Comparison of ENCODE assay signal across 8 cellular contexts in genomic region chr19:42246869-42247630, GRCh38. TPM values are rescaled to one million over a fixed set of nuclear protein-coding genes. Genes with fewer than 3 reads are reported as not detected.
DNase-seq lines count a peak whose midpoint lies in the region; ATAC-seq and TF ChIP-seq lines count a peak whose summit lies in the region.
"Had no signal": no experiment of that assay in that cellular context is flagged by ENCODE, and none has a peak within 500 bp of the region (broad histone marks: within the 10 kb centered on the region; RNA-seq: fewer than 3 reads in every experiment).

No MANE protein-coding gene starts in this region.

- DNase-seq in stimulated activated naive CD8-positive, alpha-beta T cell treated with anti-CD3 and anti-CD28 coated beads, Interleukin-15, Interleukin-2, amounts not matched to agents 100 U/mL and 50 U/mL, for 24 hours: no peak
- DNase-seq in left ventricle myocardium inferior (no peak), vagina (ENCODE audit: extremely low spot score in 2 of 2) (no peak), HPDE6-E6E7 (ENCODE audit: extremely low spot score) (no peak), NK-92 (lab: John Stamatoyannopoulos, UW; ENCODE audit: unreplicated experiment) (no peak)
- DNase-seq: activated CD4-positive, alpha-beta T cell treated with anti-CD3 and anti-CD28 coated beads, Interleukin-2, amount 50 U/mL, for 4 hours had no signal

- H3K9me3 ChIP-seq in left ventricle myocardium inferior (replicated peaks) (no peaks in the 10 kb centered on the region), vagina (no peaks in the 10 kb centered on the region)

- peaks cover 38% of the 10 kb centered on the region for H3K4me1 Mint-ChIP-seq in stimulated activated naive CD8-positive, alpha-beta T cell treated with anti-CD3 and anti-CD28 coated beads, Interleukin-15, Interleukin-2, amounts not matched to agents 100 ng/mL and 50 ng/mL, for 24 hours (ENCODE audit: low read depth)

- H3K27ac Mint-ChIP-seq in stimulated activated naive CD8-positive, alpha-beta T cell treated with anti-CD3 and anti-CD28 coated beads, Interleukin-15, Interleukin-2, amounts not matched to agents 100 ng/mL and 50 ng/mL, for 24 hours: peak overlapping the region; percentile 16

- H3K27ac ChIP-seq in left ventricle myocardium inferior (replicated peaks) (peak overlapping the region; percentile 93), vagina (peak overlapping the region; percentile 87)

- intact Hi-C loops in left ventricle myocardium inferior (cut with micrococcal nuclease) (no loop called here), vagina (cut with DNase I) (no loop called here)

- H3K4me3 ChIP-seq in left ventricle myocardium inferior (no peak overlapping the region), vagina (no peak overlapping the region)

- H3K36me3 Mint-ChIP-seq in stimulated activated naive CD8-positive, alpha-beta T cell treated with anti-CD3 and anti-CD28 coated beads, Interleukin-15, Interleukin-2, amounts not matched to agents 100 ng/mL and 50 ng/mL, for 24 hours (ENCODE audit: low read depth): peaks cover 21% of the 10 kb centered on the region

- H3K27me3 ChIP-seq in left ventricle myocardium inferior (ENCODE audit: low read depth) (no peaks in the 10 kb centered on the region), vagina (no peaks in the 10 kb centered on the region)

- no peak for ATAC-seq in stimulated activated naive CD8-positive, alpha-beta T cell treated with anti-CD3 and anti-CD28 coated beads, Interleukin-15, Interleukin-2, amounts not matched to agents 100 U/mL and 50 U/mL, for 24 hours
- ATAC-seq: sciatic nerve had no signal

- H3K9me3 Mint-ChIP-seq in stimulated activated naive CD8-positive, alpha-beta T cell treated with anti-CD3 and anti-CD28 coated beads, Interleukin-15, Interleukin-2, amounts not matched to agents 100 ng/mL and 50 ng/mL, for 24 hours: no peaks in the 10 kb centered on the region

- TF ChIP-seq POLR2A in vagina (IDR thresholded peaks at IDR 0.05): no peak

- H3K36me3 ChIP-seq in left ventricle myocardium inferior (peaks cover 20% of the 10 kb centered on the region), vagina (peaks cover 0 to 17% of the 10 kb centered on the region in 2 donors)

- H3K27me3 Mint-ChIP-seq in stimulated activated naive CD8-positive, alpha-beta T cell treated with anti-CD3 and anti-CD28 coated beads, Interleukin-15, Interleukin-2, amounts not matched to agents 100 ng/mL and 50 ng/mL, for 24 hours: no peaks in the 10 kb centered on the region

- no peak overlapping the region for H3K4me3 Mint-ChIP-seq in stimulated activated naive CD8-positive, alpha-beta T cell treated with anti-CD3 and anti-CD28 coated beads, Interleukin-15, Interleukin-2, amounts not matched to agents 100 ng/mL and 50 ng/mL, for 24 hours

- H3K4me1 ChIP-seq in left ventricle myocardium inferior: peaks cover 84% of the 10 kb centered on the region
- H3K4me1 ChIP-seq in vagina: peaks cover 53% of the 10 kb centered on the region

- TF ChIP-seq CTCF in left ventricle myocardium inferior (IDR thresholded peaks at IDR 0.05; ENCODE audit: borderline replicate concordance) (no peak), vagina (IDR thresholded peaks at IDR 0.05) (no peak)

RNA-seq across cellular contexts. Expression of gene GSK3A, which starts 4.6 kb away (rescaled TPM):
- total RNA-seq in left ventricle myocardium inferior (37.6 TPM), vagina (21.1 TPM)

RNA-seq across cellular contexts. Expression of gene ERF, which starts 7.9 kb away (rescaled TPM):
- total RNA-seq in left ventricle myocardium inferior (33.5 TPM), vagina (44.7 TPM)

RNA-seq across cellular contexts. Expression of gene CIC, which starts 22.0 kb away (rescaled TPM):
- 33.3 TPM for total RNA-seq in left ventricle myocardium inferior
- total RNA-seq in vagina: 36.1 TPM

RNA-seq across cellular contexts. Expression of gene ZNF526, which starts 26.9 kb away (rescaled TPM):
- total RNA-seq in left ventricle myocardium inferior (5.9 TPM), vagina (6.1 TPM)

RNA-seq across cellular contexts. Expression of gene DEDD2, which starts 29.6 kb away (rescaled TPM):
- total RNA-seq in left ventricle myocardium inferior (15.8 TPM), vagina (25.3 TPM)
